1 cellular context compared by ENCODE assay signal in genomic region chr17:46940692-46941404, GRCh38.
TF ChIP-seq lines count a peak whose summit lies in the region.

No MANE protein-coding gene starts in this region.

TF ChIP-seq in HepG2, 621 proteins besides CTCF, POLR2A, EP300 and RAD21 (continued from another document and continues in another):
- TF ChIP-seq ZBTB26 (CRISPR knock-in tag; IDR thresholded peaks at IDR 0.05; ENCODE audit: borderline replicate concordance) = no peak
- no peak for TF ChIP-seq ZBTB3 (CRISPR knock-in tag; IDR thresholded peaks at IDR 0.05; ENCODE audit: borderline replicate concordance, low read depth)
- TF ChIP-seq ZHX2 (IDR thresholded peaks at IDR 0.05; ENCODE audit: low read depth) = no peak
- no peak for TF ChIP-seq ZHX2 (CRISPR knock-in tag; IDR thresholded peaks at IDR 0.05; ENCODE audit: borderline replicate concordance)
- TF ChIP-seq ZKSCAN5 (CRISPR knock-in tag; IDR thresholded peaks at IDR 0.05) = no peak
- no peak; the same call in 1 of the 2 replicates for TF ChIP-seq ZNF263 (CRISPR knock-in tag; IDR thresholded peaks at IDR 0.05)
- TF ChIP-seq PRDM4 (CRISPR knock-in tag; IDR thresholded peaks at IDR 0.05; ENCODE audit: borderline replicate concordance) = no peak
- TF ChIP-seq SAP130 (CRISPR knock-in tag; IDR thresholded peaks at IDR 0.05; ENCODE audit: low read depth) = peak; percentile 61
- no peak for TF ChIP-seq ZNF329 (CRISPR knock-in tag; IDR thresholded peaks at IDR 0.05; ENCODE audit: low read depth)
- TF ChIP-seq ZBTB4 (CRISPR knock-in tag; IDR thresholded peaks at IDR 0.05; ENCODE audit: borderline replicate concordance) = no peak
- no peak for TF ChIP-seq ZNF546 (CRISPR knock-in tag; conservative IDR thresholded peaks at IDR 0.05)
- TF ChIP-seq ATF2 (CRISPR knock-in tag; IDR thresholded peaks at IDR 0.05) = no peak; the same call in 1 of the 2 replicates
- TF ChIP-seq MEF2D (CRISPR knock-in tag; IDR thresholded peaks at IDR 0.05) = no peak
- no peak for TF ChIP-seq ZNF777 (CRISPR knock-in tag; IDR thresholded peaks at IDR 0.05)
- no peak for TF ChIP-seq ZNF326 (CRISPR knock-in tag; IDR thresholded peaks at IDR 0.05; ENCODE audit: borderline replicate concordance)
- no peak; the same call in 1 of the 2 replicates for TF ChIP-seq TRAFD1 (CRISPR knock-in tag; IDR thresholded peaks at IDR 0.05; ENCODE audit: borderline replicate concordance)
- no peak for TF ChIP-seq HMG20B (CRISPR knock-in tag; conservative IDR thresholded peaks at IDR 0.05)
- no peak; the same call in 1 of the 2 replicates for TF ChIP-seq ZBTB25 (CRISPR knock-in tag; IDR thresholded peaks at IDR 0.05)
- TF ChIP-seq REST (IDR thresholded peaks at IDR 0.05; ENCODE audit: borderline replicate concordance in 1 of 2, low read depth in 1 of 2, low read length in 2 of 2) = no peak
- 0 out of 2 replicates have a peak, but pooled peaks have one; percentile 46 for TF ChIP-seq ZNF142 (CRISPR knock-in tag; IDR thresholded peaks at IDR 0.05)
- TF ChIP-seq SNAI1 (CRISPR knock-in tag; IDR thresholded peaks at IDR 0.05; ENCODE audit: borderline replicate concordance) = no peak
